ENCODE assay signal across 13 cellular contexts in the genomic region with DNA sequence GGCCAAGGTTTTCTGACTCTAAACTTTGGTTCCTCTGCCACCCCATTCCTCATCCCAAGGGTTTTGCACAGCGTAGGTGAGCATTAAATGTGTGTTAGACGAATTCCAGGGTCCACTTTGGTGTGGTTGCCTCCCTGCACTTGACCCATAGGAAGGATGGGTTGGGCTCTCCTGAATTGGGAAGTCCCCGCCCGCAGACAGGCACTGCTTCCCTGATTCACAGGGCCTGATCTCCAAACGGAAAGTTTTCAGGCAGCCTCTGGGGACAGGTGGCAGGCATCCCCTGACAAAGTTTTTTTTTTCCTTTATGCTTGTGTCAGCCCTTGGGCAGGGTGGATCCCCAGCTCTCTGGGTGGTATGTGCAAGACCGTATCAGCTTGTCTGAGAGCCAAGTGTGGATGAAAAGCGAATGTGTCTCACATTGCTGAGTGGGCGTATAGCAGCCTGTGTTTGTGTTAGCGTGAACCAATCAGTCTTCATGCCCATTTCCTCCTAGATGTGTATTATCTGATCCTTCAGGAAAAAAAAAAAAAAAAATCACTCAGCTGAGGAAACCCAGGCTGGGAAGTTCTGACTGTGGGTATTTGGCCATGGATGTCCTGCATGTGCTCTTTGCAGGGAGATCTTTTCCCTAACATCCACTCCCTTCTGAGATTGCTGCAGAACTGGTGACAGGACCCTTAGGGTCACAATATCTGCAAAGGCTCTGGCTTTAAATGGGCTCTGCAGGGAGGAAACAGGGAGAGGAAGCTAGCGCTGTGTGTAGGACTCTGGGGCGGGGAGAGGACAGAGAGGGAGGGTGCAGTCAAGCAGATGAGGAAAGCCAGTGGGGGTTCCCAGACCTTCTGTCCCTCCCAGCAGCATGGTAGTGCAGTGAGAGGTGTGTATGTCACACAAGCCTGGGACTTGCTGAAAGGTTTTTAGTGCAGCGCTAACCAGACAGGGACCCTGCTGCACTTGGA. TPM values are rescaled to one million over a fixed set of nuclear protein-coding genes. Genes with fewer than 3 reads are reported as not detected.
DNase-seq lines count a peak whose midpoint lies in the region; ATAC-seq and TF ChIP-seq lines count a peak whose summit lies in the region.
"Had no signal": no experiment of that assay in that cellular context is flagged by ENCODE, and none has a peak within 500 bp of the region (broad histone marks: within the 10 kb centered on the region; RNA-seq: fewer than 3 reads in every experiment).

No MANE protein-coding gene starts in this region.

- no peak overlapping the region for H3K4me3 ChIP-seq in choroid plexus epithelial cell (ENCODE audit: low read depth, low read length)
- no peak overlapping the region for H3K4me3 ChIP-seq in smooth muscle cell

- H3K79me2 ChIP-seq in smooth muscle cell (ENCODE audit: low read depth), result no peaks in the 10 kb centered on the region

- H3K27me3 ChIP-seq in smooth muscle cell (ENCODE audit: low read depth), result no peaks in the 10 kb centered on the region

- no peaks in the 10 kb centered on the region for H3K9me3 ChIP-seq in smooth muscle cell (replicated peaks; ENCODE audit: low read depth)

- H3K27ac ChIP-seq in smooth muscle cell (ENCODE audit: low read depth), result no peak overlapping the region

- H3F3A ChIP-seq in smooth muscle cell (ENCODE audit: low read depth), result peaks cover 13% of the 10 kb centered on the region

- H4K20me1 ChIP-seq in smooth muscle cell (ENCODE audit: low read depth), result no peaks in the 10 kb centered on the region

- DNase-seq in NCI-H526 treated with DMSO at 0.1 percent for 48 hours (lab: John Stamatoyannopoulos, UW) (peak; percentile 37), NCI-H526 (lab: John Stamatoyannopoulos, UW) (no peak), choroid plexus epithelial cell (ENCODE audit: low read depth) (peak; percentile 81), smooth muscle cell (lab: John Stamatoyannopoulos, UW; ENCODE audit: unreplicated experiment) (no peak), NCI-H1105 (lab: John Stamatoyannopoulos, UW) (no peak)
- no peak for DNase-seq in activated CD4-positive, alpha-beta T cell treated with anti-CD3 and anti-CD28 coated beads, Interleukin-2, amount 50 U/mL, for 1 hour
- DNase-seq: NCI-H524 treated with DMSO at 0.1 percent for 48 hours, T1000 had no signal

- WGBS in smooth muscle cell (ENCODE audit: low lambda C conversion rate), result 48% methylated on average over 12 of the region's 12 CpGs

- no peak overlapping the region for H3K9ac ChIP-seq in smooth muscle cell (ENCODE audit: low read depth)

- no peak overlapping the region for H2AFZ ChIP-seq in smooth muscle cell (ENCODE audit: low read depth)

- ATAC-seq in HG03378 (IDR thresholded peaks at IDR 0.05; ENCODE audit: unreplicated experiment), result peak; percentile 50
- no peak for ATAC-seq in GM19324 (IDR thresholded peaks at IDR 0.05; ENCODE audit: low FRiP score, unreplicated experiment)
- ATAC-seq: HCT116 had no signal

- H3K36me3 ChIP-seq in smooth muscle cell (ENCODE audit: low read depth), result no peaks in the 10 kb centered on the region

- TF ChIP-seq CTCF in choroid plexus epithelial cell (conservative IDR thresholded peaks at IDR 0.05; ENCODE audit: low read depth, low read length), result no peak
- no peak for TF ChIP-seq CTCF in smooth muscle cell (IDR thresholded peaks at IDR 0.05; ENCODE audit: borderline replicate concordance, insufficient read depth, poor library complexity, severe bottlenecking)

- H3K4me1 ChIP-seq in smooth muscle cell (ENCODE audit: low read depth), result peaks cover 21% of the 10 kb centered on the region

- peak overlapping the region; percentile 35 for H3K4me2 ChIP-seq in smooth muscle cell

RNA-seq across cellular contexts. Expression of gene TRABD2B, which starts 42.2 kb away (rescaled TPM):
- 0.81 and 0.94 TPM in 2 replicates for total RNA-seq in smooth muscle cell
- polyA plus RNA-seq in smooth muscle cell, result 4.8 and 4.9 TPM in 2 replicates
- total RNA-seq: activated T-helper 2 cell treated with anti-CD3 and anti-CD28 coated beads, Interferon-gamma antibody, Interleukin-2, Interleukin-4, amounts not matched to agents 10 μg/mL and 5 μg/mL and 100 μg/mL, durations not matched to agents 14 hours and 24 hours and 36 hours had no signal
- polyA plus RNA-seq: AG04450 had no signal

Comparison
In these comparisons a context has a peak if more than half of its experiments do, and no peak if none do; other contexts are left out.
1. DNase-seq: peak in NCI-H526 treated with DMSO at 0.1 percent for 48 hours (single experiment) and choroid plexus epithelial cell (single experiment); none in NCI-H526 (0 of 2), smooth muscle cell (single experiment), activated CD4-positive, alpha-beta T cell treated with anti-CD3 and anti-CD28 coated beads, Interleukin-2, amount 50 U/mL, for 1 hour (single experiment) and NCI-H1105 (single experiment).